19 cellular contexts compared by ENCODE assay signal in genomic region chr5:176320577-176320976, GRCh38. TPM values are rescaled to one million over a fixed set of nuclear protein-coding genes. Genes with fewer than 3 reads are reported as not detected.
A peak's percentile ranks its signal among the peaks of the same experiment; 100 is the strongest.
DNase-seq lines count a peak whose midpoint lies in the region; ATAC-seq, FAIRE-seq and TF ChIP-seq lines count a peak whose summit lies in the region.
"Had no signal": no experiment of that assay in that cellular context is flagged by ENCODE, and none has a peak within 500 bp of the region (broad histone marks: within the 10 kb centered on the region; RNA-seq: fewer than 3 reads in every experiment).

No MANE protein-coding gene starts in this region.

- intact Hi-C loops in A673 (cut with micrococcal nuclease; ENCODE audit: unreplicated experiment): no loop called here
- intact Hi-C loops in posterior vena cava (cut with DNase I): no loop called here

- BruUV-seq in A673 (replicated peaks; lab: Mats Ljungman, UMichigan): no TSS peak

- no peak for ATAC-seq in omental fat pad (ENCODE audit: low FRiP score)
- ATAC-seq: CD8-positive, alpha-beta T cell; GM23338; HCT116 had no signal

- TF ChIP-seq CTCF in A673 (conservative IDR thresholded peaks at IDR 0.05; ENCODE audit: low read depth, low read length) (no peak), D721Med (IDR thresholded peaks at IDR 0.05; ENCODE audit: insufficient read depth, missing control alignments) (no peak), omental fat pad (IDR thresholded peaks at IDR 0.05) (no peak)

- POLR2A ChIA-PET in A673 (lab: Charles Lee; ENCODE audit: low non-redundant PET): no interaction called here

- CTCF ChIA-PET in A673 (lab: Charles Lee): no interaction called here

- peak; percentile 51 for FAIRE-seq in D721Med (lab: Jason Lieb, UNC)
- FAIRE-seq: A549 had no signal

- no peaks in the 10 kb centered on the region for H3K27me3 ChIP-seq in A673 (replicated peaks; ENCODE audit: insufficient read depth, low read depth, low read length, poor library complexity)
- H3K27me3 ChIP-seq: BLaER1 had no signal

- no peaks in the 10 kb centered on the region for H3K9me3 ChIP-seq in A673 (ENCODE audit: low read depth, low read length, poor library complexity, severe bottlenecking)
- H3K9me3 ChIP-seq: A549, BLaER1, Caco-2 had no signal

- peaks cover 12% of the 10 kb centered on the region for H3K36me3 ChIP-seq in A673 (ENCODE audit: insufficient read depth, low read length, poor library complexity, severe bottlenecking)

- H3K4me3 ChIP-seq in A673 (ENCODE audit: low read depth, low read length, poor library complexity, severe bottlenecking): no peak overlapping the region
- H3K4me3 ChIP-seq: A549, BLaER1, GM23338 had no signal

- H3K4me1 ChIP-seq in A673 (ENCODE audit: insufficient read depth, low read length, poor library complexity, severe bottlenecking): no peaks in the 10 kb centered on the region
- H3K4me1 ChIP-seq: BLaER1, Caco-2 had no signal

- peak; percentile 3 for DNase-seq in A673 (ENCODE audit: low spot score)
- DNase-seq in D721Med (ENCODE audit: insufficient read length, low spot score): peak; percentile 38
- DNase-seq in NCI-H82 treated with DMSO at 0.1 percent for 48 hours (lab: John Stamatoyannopoulos, UW; ENCODE audit: unreplicated experiment): peak; percentile 96
- DNase-seq in posterior vena cava (ENCODE audit: low spot score): no peak
- no peak for DNase-seq in omental fat pad (ENCODE audit: low spot score)
- no peak for DNase-seq in central memory CD4-positive, alpha-beta T cell
- DNase-seq: 8988T; Caco-2; CD4-positive, CD25-positive, alpha-beta regulatory T cell; CD8-positive, alpha-beta T cell; DMS79 treated with DMSO at 0.1 percent for 48 hours; GF-D8; H9 had no signal

- no peak overlapping the region for H3K27ac ChIP-seq in A673 (ENCODE audit: low read depth, low read length, poor library complexity, severe bottlenecking)
- H3K27ac ChIP-seq: A549, BLaER1, C4-2B had no signal

RNA-seq across cellular contexts. Expression of gene KIAA1191, which starts 41.0 kb away (rescaled TPM):
- total RNA-seq in A673 (2021) (99.3 and 102 TPM in 2 replicates), posterior vena cava (10 to 100 TPM; 80.9 to 90.2 TPM), omental fat pad (100 to 1,000 TPM in 1 of 4 donors, 10 to 100 TPM in 3; 77.0 to 103 (median 85.6) TPM)

RNA-seq across cellular contexts. Expression of gene ARL10, which starts 44.7 kb away (rescaled TPM):
- total RNA-seq in A673 (2021): 13.6 and 15.8 TPM in 2 replicates
- 10 to 100 TPM; 12.4 to 15.2 TPM for total RNA-seq in posterior vena cava
- 10 to 100 TPM in 1 of 4 donors, 1 to 10 TPM in 3; 4.2 to 12.1 (median 6.7) TPM for total RNA-seq in omental fat pad
- total RNA-seq: H4 had no signal

Comparison
In these comparisons a context has a peak if more than half of its experiments do, and no peak if none do; other contexts are left out.
1. DNase-seq: peak in A673 (single experiment), D721Med (single experiment) and NCI-H82 treated with DMSO at 0.1 percent for 48 hours (single experiment); none in posterior vena cava (single experiment), omental fat pad (single experiment) and central memory CD4-positive, alpha-beta T cell (single experiment).